1 cellular context compared by ENCODE assay signal in the genomic region with DNA sequence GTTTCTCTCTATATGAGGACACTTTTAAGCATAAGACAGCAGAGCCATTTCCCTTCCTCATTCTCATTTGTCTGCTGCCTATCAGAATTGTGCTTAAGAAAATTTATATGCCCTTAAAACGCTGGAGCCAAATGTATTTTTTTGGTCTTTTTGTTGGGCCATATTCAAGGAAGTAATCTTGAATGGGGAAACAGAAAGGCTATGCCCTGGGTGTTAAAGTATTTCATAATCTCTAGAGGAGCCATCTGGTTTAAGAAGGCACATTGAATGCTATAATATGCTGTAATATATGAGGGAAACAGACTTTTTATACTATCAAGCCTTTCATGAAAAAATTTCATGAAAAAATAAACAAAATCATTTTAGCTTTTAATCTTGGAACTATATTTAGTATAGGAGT.
TF ChIP-seq lines count a peak whose summit lies in the region.

No MANE protein-coding gene starts in this region.

TF ChIP-seq in endothelial cell of umbilical vein, 7 proteins besides CTCF, POLR2A, EP300 and RAD21 (continued from another document):
- TF ChIP-seq, protein P1, sequence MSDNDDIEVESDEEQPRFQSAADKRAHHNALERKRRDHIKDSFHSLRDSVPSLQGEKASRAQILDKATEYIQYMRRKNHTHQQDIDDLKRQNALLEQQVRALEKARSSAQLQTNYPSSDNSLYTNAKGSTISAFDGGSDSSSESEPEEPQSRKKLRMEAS (IDR thresholded peaks at IDR 0.05; ENCODE audit: insufficient read depth, insufficient read length): no peak
- TF ChIP-seq EZH2 (IDR thresholded peaks at IDR 0.05; ENCODE audit: borderline replicate concordance, low read depth, low read length, severe bottlenecking) (no peak), FOS (IDR thresholded peaks at IDR 0.05; ENCODE audit: borderline replicate concordance, insufficient read depth, low read length) (no peak), MYC (IDR thresholded peaks at IDR 0.05; ENCODE audit: low read depth, low read length) (no peak), JUN (IDR thresholded peaks at IDR 0.05; ENCODE audit: borderline replicate concordance, insufficient read depth, insufficient read length, low read depth) (no peak), POLR2AphosphoS5 (IDR thresholded peaks at IDR 0.05; ENCODE audit: insufficient read depth, low read depth, low read length) (no peak)
